24 cellular contexts compared by ENCODE assay signal in the genomic region with DNA sequence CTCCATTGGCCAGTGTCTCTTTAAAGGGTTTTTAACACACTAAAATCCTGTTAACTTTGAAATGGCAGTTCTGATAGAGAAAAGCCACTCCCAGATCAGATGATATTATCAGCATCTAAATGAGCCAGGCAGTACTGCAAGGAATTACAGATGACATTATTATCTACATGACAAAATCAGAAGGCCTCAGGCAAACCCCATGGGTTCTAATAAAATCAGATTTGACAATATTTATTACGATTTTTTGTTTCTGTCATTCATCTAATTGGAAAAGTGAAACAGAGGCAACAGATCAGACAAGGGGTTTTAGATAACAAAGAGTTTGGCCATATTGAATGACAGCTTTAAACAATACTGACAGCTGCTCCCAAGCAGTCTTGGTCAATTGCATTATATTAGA.
DNase-seq lines count a peak whose midpoint lies in the region; TF ChIP-seq lines count a peak whose summit lies in the region.
"Had no signal": no experiment of that assay in that cellular context is flagged by ENCODE, and none has a peak within 500 bp of the region (broad histone marks: within the 10 kb centered on the region; RNA-seq: fewer than 3 reads in every experiment).

No MANE protein-coding gene starts in this region.

- in situ Hi-C loops in HAP-1 (cut with MboI; ENCODE audit: low sequenced_read_pairs): no loop called here

- peaks cover 13% of the 10 kb centered on the region for H3K36me3 Mint-ChIP-seq in neural progenitor cell
- H3K36me3 Mint-ChIP-seq: CD8-positive, alpha-beta T cell; T-cell had no signal

- no peaks in the 10 kb centered on the region for H3K9me3 Mint-ChIP-seq in neural progenitor cell
- H3K9me3 Mint-ChIP-seq: CD8-positive, alpha-beta T cell; HFFc6; T-cell had no signal

- TF ChIP-seq POLR2A in esophagus squamous epithelium (IDR thresholded peaks at IDR 0.05): no peak

- peaks cover 24% of the 10 kb centered on the region for H3K4me1 ChIP-seq in HAP-1
- peaks cover 0 to 3% of the 10 kb centered on the region in 2 experiments; a peak in 2 of 4 replicates for H3K4me1 ChIP-seq in SK-N-SH (ENCODE audit: control insufficient read depth in 1 of 2, insufficient read depth in 2 of 2, low read depth in 1 of 2, low read length in 1 of 2)
- H3K4me1 ChIP-seq in iPS-18a (ENCODE audit: control insufficient read depth, low read depth, low read length): peaks cover 8% of the 10 kb centered on the region
- peaks cover 5% of the 10 kb centered on the region for H3K4me1 ChIP-seq in neural progenitor cell
- H3K4me1 ChIP-seq in esophagus squamous epithelium: peaks cover 0 to 10% (median 0%) of the 10 kb centered on the region in 3 donors
- H3K4me1 ChIP-seq: Caco-2 had no signal

- H3K9me2 ChIP-seq in SK-N-SH: no peaks in the 10 kb centered on the region

- no peaks in the 10 kb centered on the region for H3K27me3 ChIP-seq in HAP-1 (ENCODE audit: low read depth)
- H3K27me3 ChIP-seq in SK-N-SH (ENCODE audit: insufficient read depth): no peaks in the 10 kb centered on the region
- H3K27me3 ChIP-seq in iPS-18a (ENCODE audit: control insufficient read depth, insufficient read depth, low read length): no peaks in the 10 kb centered on the region
- H3K27me3 ChIP-seq in neural progenitor cell: no peaks in the 10 kb centered on the region
- no peaks in the 10 kb centered on the region for H3K27me3 ChIP-seq in esophagus squamous epithelium

- H3K27ac ChIP-seq in SK-N-SH (ENCODE audit: low read depth in 2 of 2, low read length in 1 of 2): no peak overlapping the region
- peak overlapping the region; percentile 44 for H3K27ac ChIP-seq in iPS-18a (ENCODE audit: low read length)
- no peak overlapping the region for H3K27ac ChIP-seq in neural progenitor cell
- no peak overlapping the region for H3K27ac ChIP-seq in esophagus squamous epithelium
- no peak overlapping the region for H3K27ac ChIP-seq in RWPE1
- H3K27ac ChIP-seq: C4-2B had no signal

- H3K9me3 ChIP-seq in HAP-1 (no peaks in the 10 kb centered on the region), SK-N-SH (no peaks in the 10 kb centered on the region), iPS-18a (ENCODE audit: control insufficient read depth, low read depth, low read length) (no peaks in the 10 kb centered on the region), neural progenitor cell (ENCODE audit: low read depth) (no peaks in the 10 kb centered on the region), esophagus squamous epithelium (no peaks in the 10 kb centered on the region)
- H3K9me3 ChIP-seq: Caco-2 had no signal

- no peak overlapping the region for H3K4me2 ChIP-seq in SK-N-SH
- H3K4me2 ChIP-seq in neural progenitor cell: no peak overlapping the region

- POLR2A ChIA-PET in SK-N-SH (lab: Yijun Ruan, JAX) (no interaction called here), RWPE1 (lab: Yijun Ruan, JAX; ENCODE audit: low non-redundant PET) (no interaction called here)

- TF ChIP-seq RAD21 in SK-N-SH (IDR thresholded peaks at IDR 0.05; ENCODE audit: low read length): no peak

- H3K36me3 ChIP-seq in HAP-1 (replicated peaks): no peaks in the 10 kb centered on the region
- H3K36me3 ChIP-seq in SK-N-SH (replicated peaks in 1 of 2; ENCODE audit: control insufficient read depth in 1 of 2, insufficient read depth in 2 of 2, low read length in 1 of 2): peaks cover 8 to 13% of the 10 kb centered on the region in 2 experiments
- H3K36me3 ChIP-seq in iPS-18a (ENCODE audit: control insufficient read depth, low read depth, low read length): peaks cover 9% of the 10 kb centered on the region
- no peaks in the 10 kb centered on the region for H3K36me3 ChIP-seq in neural progenitor cell
- peaks cover 0 to 27% (median 0%) of the 10 kb centered on the region in 3 donors for H3K36me3 ChIP-seq in esophagus squamous epithelium

- intact Hi-C loops in esophagus squamous epithelium (cut with DNase I): no loop called here

- H3K4me3 ChIP-seq in HAP-1 (no peak overlapping the region), SK-N-SH (ENCODE audit: low read depth in 2 of 2, low read length in 1 of 2) (no peak overlapping the region), iPS-18a (ENCODE audit: low read length) (no peak overlapping the region), neural progenitor cell (no peak overlapping the region), esophagus squamous epithelium (no peak overlapping the region)

- TF ChIP-seq CTCF in SK-N-SH (IDR thresholded peaks at IDR 0.05): no peak
- no peak for TF ChIP-seq CTCF in neural progenitor cell (IDR thresholded peaks at IDR 0.05)
- no peak for TF ChIP-seq CTCF in esophagus squamous epithelium (IDR thresholded peaks at IDR 0.05)
- TF ChIP-seq CTCF in RWPE1 (conservative IDR thresholded peaks at IDR 0.05; ENCODE audit: low read depth): no peak

- no peaks in the 10 kb centered on the region for H3F3A ChIP-seq in SK-N-SH (replicated peaks; ENCODE audit: insufficient read depth)
- H3F3A ChIP-seq in neural progenitor cell (ENCODE audit: low read depth): no peaks in the 10 kb centered on the region

- no peak overlapping the region for H3K27ac Mint-ChIP-seq in neural progenitor cell
- H3K27ac Mint-ChIP-seq: CD8-positive, alpha-beta T cell; HFFc6; T-cell had no signal

- H3K4me3 Mint-ChIP-seq in neural progenitor cell: no peak overlapping the region
- H3K4me3 Mint-ChIP-seq: CD8-positive, alpha-beta T cell; HFFc6; T-cell had no signal

- H3K27me3 Mint-ChIP-seq in neural progenitor cell (ENCODE audit: insufficient read depth, low read depth): no peaks in the 10 kb centered on the region
- H3K27me3 Mint-ChIP-seq: T-cell had no signal

- no peak overlapping the region for H3K9ac ChIP-seq in SK-N-SH
- H3K9ac ChIP-seq in iPS-18a (ENCODE audit: low read length): no peak overlapping the region
- H3K9ac ChIP-seq in neural progenitor cell: no peak overlapping the region

- H4K20me1 ChIP-seq in SK-N-SH (ENCODE audit: insufficient read depth): no peaks in the 10 kb centered on the region
- H4K20me1 ChIP-seq in neural progenitor cell (ENCODE audit: low read depth): no peaks in the 10 kb centered on the region

- H2AFZ ChIP-seq in SK-N-SH (ENCODE audit: low read depth) (no peak overlapping the region), neural progenitor cell (replicated peaks) (no peak overlapping the region)

- CTCF ChIA-PET in SK-N-SH (lab: Yijun Ruan, JAX) (interaction anchor here (1.0 to 2.8 kb wide), 4 partner anchors 13 to 73 kb away, joined by 3 to 10 read pairs (median 4); no protein-coding TSS in a partner anchor), RWPE1 (lab: Yijun Ruan, JAX) (no interaction called here)

- peaks cover 14% of the 10 kb centered on the region for H3K4me1 Mint-ChIP-seq in neural progenitor cell
- H3K4me1 Mint-ChIP-seq: T-cell had no signal

- peak; percentile 52 to 83 for DNase-seq in HAP-1 (ENCODE audit: low spot score in 2 of 2)
- peak; percentile 71 for DNase-seq in NCI-H146 (lab: John Stamatoyannopoulos, UW)
- peak; percentile 16 for DNase-seq in SK-N-SH
- DNase-seq in neural progenitor cell (ENCODE audit: low spot score): no peak
- DNase-seq in cerebellum (ENCODE audit: low spot score): no peak
- no peak for DNase-seq in esophagus squamous epithelium (lab: John Stamatoyannopoulos, UW)
- no peak for DNase-seq in RWPE1 (ENCODE audit: low spot score)
- DNase-seq: Caco-2; CD8-positive, alpha-beta T cell; DMS79 treated with DMSO at 0.1 percent for 48 hours; GF-D8; H7; HFFc6; IMR-90; KG1; NCI-H187 treated with DMSO at 0.1 percent for 48 hours; NCI-H2107; NCI-H524; NCI-H774; RPMI8226; SIG-M5; T-cell had no signal

- TF ChIP-seq EP300 in SK-N-SH (IDR thresholded peaks at IDR 0.05; ENCODE audit: borderline replicate concordance in 1 of 2, low read depth in 1 of 2, low read length in 1 of 2): peak in 1 of 2 experiments; percentile 81; a peak in 2 of 4 replicates

- 40% methylated on average over 1 of the region's 1 CpG for WGBS in SK-N-SH (ENCODE audit: low lambda C conversion rate)
- 70 to 77% methylated on average over 1 of the region's 1 CpG for WGBS in esophagus squamous epithelium, 2 donors

- H3K79me2 ChIP-seq in SK-N-SH (ENCODE audit: insufficient read depth) (no peaks in the 10 kb centered on the region), neural progenitor cell (ENCODE audit: low read depth) (no peaks in the 10 kb centered on the region)

TF ChIP-seq in SK-N-SH, 30 proteins besides CTCF, POLR2A, EP300 and RAD21 (continues in another document):
- TF ChIP-seq MEF2A (IDR thresholded peaks at IDR 0.05; ENCODE audit: borderline replicate concordance, low read depth): no peak
- TF ChIP-seq, protein P1, sequence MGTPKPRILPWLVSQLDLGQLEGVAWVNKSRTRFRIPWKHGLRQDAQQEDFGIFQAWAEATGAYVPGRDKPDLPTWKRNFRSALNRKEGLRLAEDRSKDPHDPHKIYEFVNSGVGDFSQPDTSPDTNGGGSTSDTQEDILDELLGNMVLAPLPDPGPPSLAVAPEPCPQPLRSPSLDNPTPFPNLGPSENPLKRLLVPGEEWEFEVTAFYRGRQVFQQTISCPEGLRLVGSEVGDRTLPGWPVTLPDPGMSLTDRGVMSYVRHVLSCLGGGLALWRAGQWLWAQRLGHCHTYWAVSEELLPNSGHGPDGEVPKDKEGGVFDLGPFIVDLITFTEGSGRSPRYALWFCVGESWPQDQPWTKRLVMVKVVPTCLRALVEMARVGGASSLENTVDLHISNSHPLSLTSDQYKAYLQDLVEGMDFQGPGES (IDR thresholded peaks at IDR 0.05; ENCODE audit: low read depth, low read length): no peak
- no peak for TF ChIP-seq RXRA (IDR thresholded peaks at IDR 0.05; ENCODE audit: borderline replicate concordance, low read depth)
- no peak for TF ChIP-seq MXI1 (IDR thresholded peaks at IDR 0.05; ENCODE audit: low read depth, low read length)
- TF ChIP-seq FOXM1 (IDR thresholded peaks at IDR 0.05; ENCODE audit: low read depth): no peak
- peak; percentile 55; the same call in 1 of the 2 replicates for TF ChIP-seq FOXJ3 (CRISPR knock-in tag; IDR thresholded peaks at IDR 0.05)
- TF ChIP-seq, protein P2, sequence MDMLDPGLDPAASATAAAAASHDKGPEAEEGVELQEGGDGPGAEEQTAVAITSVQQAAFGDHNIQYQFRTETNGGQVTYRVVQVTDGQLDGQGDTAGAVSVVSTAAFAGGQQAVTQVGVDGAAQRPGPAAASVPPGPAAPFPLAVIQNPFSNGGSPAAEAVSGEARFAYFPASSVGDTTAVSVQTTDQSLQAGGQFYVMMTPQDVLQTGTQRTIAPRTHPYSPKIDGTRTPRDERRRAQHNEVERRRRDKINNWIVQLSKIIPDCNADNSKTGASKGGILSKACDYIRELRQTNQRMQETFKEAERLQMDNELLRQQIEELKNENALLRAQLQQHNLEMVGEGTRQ (IDR thresholded peaks at IDR 0.05; ENCODE audit: borderline replicate concordance, low read depth, low read length): no peak
- peak; percentile 92 for TF ChIP-seq GATA2 (CRISPR knock-in tag; IDR thresholded peaks at IDR 0.05)
- peak; percentile 73 for TF ChIP-seq RCOR1 (IDR thresholded peaks at IDR 0.05; ENCODE audit: low read length)
- peak; percentile 58 for TF ChIP-seq CHD2 (IDR thresholded peaks at IDR 0.05; ENCODE audit: low read length, partially characterized antibody)
- no peak for TF ChIP-seq NFIC (IDR thresholded peaks at IDR 0.05; ENCODE audit: borderline replicate concordance)
- TF ChIP-seq, protein P3, sequence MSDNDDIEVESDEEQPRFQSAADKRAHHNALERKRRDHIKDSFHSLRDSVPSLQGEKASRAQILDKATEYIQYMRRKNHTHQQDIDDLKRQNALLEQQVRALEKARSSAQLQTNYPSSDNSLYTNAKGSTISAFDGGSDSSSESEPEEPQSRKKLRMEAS (IDR thresholded peaks at IDR 0.05; ENCODE audit: low read depth): no peak

Comparison
In these comparisons a context has a peak if more than half of its experiments do, and no peak if none do; other contexts are left out.
1. DNase-seq: peak in HAP-1 (2 of 2), NCI-H146 (single experiment) and SK-N-SH (single experiment); none in neural progenitor cell (single experiment), cerebellum (single experiment), esophagus squamous epithelium (single experiment) and RWPE1 (single experiment).